ENCODE assay signal across 11 cellular contexts in genomic region chr18:56298935-56299334, GRCh38.
DNase-seq lines count a peak whose midpoint lies in the region; ATAC-seq and TF ChIP-seq lines count a peak whose summit lies in the region.
"Had no signal": no experiment of that assay in that cellular context is flagged by ENCODE, and none has a peak within 500 bp of the region (broad histone marks: within the 10 kb centered on the region; RNA-seq: fewer than 3 reads in every experiment).

No MANE protein-coding gene starts in this region.

- H3K4me1 ChIP-seq in SJSA1 (replicated peaks), result peaks cover 6% of the 10 kb centered on the region
- H3K4me1 ChIP-seq in right atrium auricular region, result no peaks in the 10 kb centered on the region
- H3K4me1 ChIP-seq: transverse colon had no signal

- H3K36me3 ChIP-seq in SJSA1, result no peaks in the 10 kb centered on the region
- no peaks in the 10 kb centered on the region for H3K36me3 ChIP-seq in right atrium auricular region
- H3K36me3 ChIP-seq: BLaER1 treated with 17β-estradiol and CSF1 and Interleukin-3, amounts not matched to agents 10 nM and 100 nM; transverse colon had no signal

- no peaks in the 10 kb centered on the region for H3K27me3 Mint-ChIP-seq in stimulated activated naive CD8-positive, alpha-beta T cell treated with anti-CD3 and anti-CD28 coated beads, Interleukin-15, amount 100 ng/mL, for 72 hours

- H3K27me3 ChIP-seq in SJSA1 (replicated peaks) (no peaks in the 10 kb centered on the region), right atrium auricular region (no peaks in the 10 kb centered on the region)
- H3K27me3 ChIP-seq: BLaER1 treated with 17β-estradiol and CSF1 and Interleukin-3, amounts not matched to agents 10 nM and 100 nM; transverse colon had no signal

- H3K9me3 ChIP-seq in SJSA1 (replicated peaks) (no peaks in the 10 kb centered on the region), right atrium auricular region (no peaks in the 10 kb centered on the region)
- H3K9me3 ChIP-seq: transverse colon had no signal

- H3K9me3 Mint-ChIP-seq in stimulated activated naive CD8-positive, alpha-beta T cell treated with anti-CD3 and anti-CD28 coated beads, Interleukin-15, amount 100 ng/mL, for 72 hours, result no peaks in the 10 kb centered on the region

- DNase-seq in stimulated activated naive CD8-positive, alpha-beta T cell treated with anti-CD3 and anti-CD28 coated beads, Interleukin-15, Interleukin-2, amounts not matched to agents 100 U/mL and 50 U/mL, for 24 hours, result no peak
- DNase-seq in stimulated activated naive CD8-positive, alpha-beta T cell treated with anti-CD3 and anti-CD28 coated beads, Interleukin-15, amount 100 ng/mL, for 72 hours, result no peak
- DNase-seq in SJSA1 (ENCODE audit: low read depth in 1 of 2, low spot score in 2 of 2) (peak; percentile 31 to 53), fibroblast of pulmonary artery (ENCODE audit: low read depth) (peak; percentile 55), Kasumi-1 (lab: John Stamatoyannopoulos, UW) (no peak), DMS79 (lab: John Stamatoyannopoulos, UW) (no peak), right atrium auricular region (ENCODE audit: low spot score) (no peak)
- DNase-seq in activated CD4-positive, CD25-positive, alpha-beta regulatory T cell treated with anti-CD3 and anti-CD28 coated beads, Interleukin-2, amount 50 U/mL, for 72 hours, result no peak
- DNase-seq: transverse colon had no signal

- peaks cover 6% of the 10 kb centered on the region for H3K4me1 Mint-ChIP-seq in stimulated activated naive CD8-positive, alpha-beta T cell treated with anti-CD3 and anti-CD28 coated beads, Interleukin-15, amount 100 ng/mL, for 72 hours

- H3K27ac ChIP-seq in SJSA1 (no peak overlapping the region), right atrium auricular region (no peak overlapping the region)
- H3K27ac ChIP-seq: BLaER1 treated with 17β-estradiol and CSF1 and Interleukin-3, amounts not matched to agents 10 nM and 100 nM; transverse colon had no signal

- peak; percentile 45 for TF ChIP-seq CTCF in fibroblast of pulmonary artery (IDR thresholded peaks at IDR 0.05; ENCODE audit: low read length, missing control alignments)
- no peak for TF ChIP-seq CTCF in right atrium auricular region (IDR thresholded peaks at IDR 0.05)

- H3K27ac Mint-ChIP-seq in stimulated activated naive CD8-positive, alpha-beta T cell treated with anti-CD3 and anti-CD28 coated beads, Interleukin-15, amount 100 ng/mL, for 72 hours, result no peak overlapping the region

- H3K4me3 Mint-ChIP-seq in stimulated activated naive CD8-positive, alpha-beta T cell treated with anti-CD3 and anti-CD28 coated beads, Interleukin-15, amount 100 ng/mL, for 72 hours, result no peak overlapping the region

- H3K4me3 ChIP-seq in SJSA1, result no peak overlapping the region
- no peak overlapping the region for H3K4me3 ChIP-seq in fibroblast of pulmonary artery (replicated peaks; ENCODE audit: low read depth, low read length)
- H3K4me3 ChIP-seq in right atrium auricular region, result no peak overlapping the region
- H3K4me3 ChIP-seq: BLaER1 treated with 17β-estradiol and CSF1 and Interleukin-3, amounts not matched to agents 10 nM and 100 nM; transverse colon had no signal

- ATAC-seq in stimulated activated naive CD8-positive, alpha-beta T cell treated with anti-CD3 and anti-CD28 coated beads, Interleukin-15, Interleukin-2, amounts not matched to agents 100 U/mL and 50 U/mL, for 24 hours, result peak; percentile 43
- no peak for ATAC-seq in stimulated activated naive CD8-positive, alpha-beta T cell treated with anti-CD3 and anti-CD28 coated beads, Interleukin-15, amount 100 ng/mL, for 72 hours
- ATAC-seq: HepG2 had no signal

Comparison
In these comparisons a context has a peak if more than half of its experiments do, and no peak if none do; other contexts are left out.
1. DNase-seq: peak in SJSA1 (2 of 2) and fibroblast of pulmonary artery (single experiment); none in stimulated activated naive CD8-positive, alpha-beta T cell treated with anti-CD3 and anti-CD28 coated beads, Interleukin-15, Interleukin-2, amounts not matched to agents 100 U/mL and 50 U/mL, for 24 hours (single experiment), stimulated activated naive CD8-positive, alpha-beta T cell treated with anti-CD3 and anti-CD28 coated beads, Interleukin-15, amount 100 ng/mL, for 72 hours (0 of 2), Kasumi-1 (0 of 2), DMS79 (single experiment), activated CD4-positive, CD25-positive, alpha-beta regulatory T cell treated with anti-CD3 and anti-CD28 coated beads, Interleukin-2, amount 50 U/mL, for 72 hours (single experiment) and right atrium auricular region (single experiment).